20 cellular contexts compared by ENCODE assay signal in genomic region chr7:114255404-114255841, GRCh38.
DNase-seq lines count a peak whose midpoint lies in the region; ATAC-seq and TF ChIP-seq lines count a peak whose summit lies in the region.
"Had no signal": no experiment of that assay in that cellular context is flagged by ENCODE, and none has a peak within 500 bp of the region (broad histone marks: within the 10 kb centered on the region; RNA-seq: fewer than 3 reads in every experiment).

No MANE protein-coding gene starts in this region.

- H3F3A ChIP-seq in PC-9 (ENCODE audit: insufficient read depth, low read depth): no peaks in the 10 kb centered on the region

- peaks cover 4% of the 10 kb centered on the region for H3K9me3 Mint-ChIP-seq in activated naive CD8-positive, alpha-beta T cell treated with anti-CD3 and anti-CD28 coated beads, Interleukin-2, amount 50 U/mL, for 24 hours

- H3K9me3 ChIP-seq in PC-9 (ENCODE audit: insufficient read depth, low read depth) (no peaks in the 10 kb centered on the region), mucosa of descending colon (no peaks in the 10 kb centered on the region), aorta (ENCODE audit: control insufficient read depth, low read length) (no peaks in the 10 kb centered on the region)

- BruUV-seq in PC-9 (replicated peaks; lab: Mats Ljungman, UMichigan): no TSS peak

- TF ChIP-seq CTCF in GM12865 (IDR thresholded peaks at IDR 0.05; ENCODE audit: insufficient read depth, low read depth, low read length, missing control alignments): no peak
- no peak for TF ChIP-seq CTCF in PC-9 (conservative IDR thresholded peaks at IDR 0.05)
- TF ChIP-seq CTCF in mucosa of descending colon (IDR thresholded peaks at IDR 0.05): no peak

- POLR2A ChIA-PET in PC-9 (lab: Charles Lee; ENCODE audit: unreplicated experiment): no interaction called here

- no peak overlapping the region for H3K27ac Mint-ChIP-seq in activated naive CD8-positive, alpha-beta T cell treated with anti-CD3 and anti-CD28 coated beads, Interleukin-2, amount 50 U/mL, for 24 hours
- H3K27ac Mint-ChIP-seq: GM23338; T-helper 1 cell treated with Interleukin-12 subunit alpha and Interleukin-12 subunit beta and Interleukin-4 antibody, amounts not matched to agents 30 μg/mL and 1 μg/mL, for 36 hours had no signal

- no peaks in the 10 kb centered on the region for H3K36me3 ChIP-seq in PC-9 (ENCODE audit: low read depth)
- no peaks in the 10 kb centered on the region for H3K36me3 ChIP-seq in mucosa of descending colon (ENCODE audit: low read depth)
- H3K36me3 ChIP-seq in aorta (ENCODE audit: control insufficient read depth in 1 of 2, insufficient read depth in 2 of 2, low read length in 1 of 2): no peaks in the 10 kb centered on the region

- ATAC-seq in mucosa of descending colon: peak; percentile 97
- ATAC-seq in GM18907 (IDR thresholded peaks at IDR 0.05; ENCODE audit: unreplicated experiment): no peak
- no peak for ATAC-seq in aorta (ENCODE audit: low FRiP score)
- no peak for ATAC-seq in activated naive CD8-positive, alpha-beta T cell treated with anti-CD3 and anti-CD28 coated beads, Interleukin-2, amount 50 U/mL, for 24 hours
- ATAC-seq: GM12878, GM23338 had no signal

- intact Hi-C loops in PC-9 (cut with micrococcal nuclease; ENCODE audit: unreplicated experiment): no loop called here
- intact Hi-C loops in mucosa of descending colon (cut with DNase I, micrococcal nuclease): no loop called here
- intact Hi-C loops in aorta (cut with DNase I): no loop called here

- DNase-seq in GM12865 (ENCODE audit: low read depth) (peak; percentile 9), PC-9 (peak in 1 of 2 experiments; percentile 28), kidney tubule cell (ENCODE audit: low spot score) (peak; percentile 50), mucosa of descending colon (peak; percentile 73 to 84 (median 79)), aorta (no peak), NCI-H1436 treated with DMSO at 0.1 percent for 48 hours (lab: John Stamatoyannopoulos, UW) (no peak)
- DNase-seq in activated naive CD8-positive, alpha-beta T cell treated with anti-CD3 and anti-CD28 coated beads, Interleukin-2, amount 50 U/mL, for 24 hours: no peak
- DNase-seq: ACHN, DMS153, GF-D8, HCEC 1CT, MV-4-11, NCI-H2029, NCI-H526 had no signal

- no peaks in the 10 kb centered on the region for H3K4me1 Mint-ChIP-seq in activated naive CD8-positive, alpha-beta T cell treated with anti-CD3 and anti-CD28 coated beads, Interleukin-2, amount 50 U/mL, for 24 hours
- H3K4me1 Mint-ChIP-seq: GM23338 had no signal

- H3K9me2 ChIP-seq in PC-9 (ENCODE audit: insufficient read depth): no peaks in the 10 kb centered on the region; the same call in 1 of the 2 replicates

- H3K79me2 ChIP-seq in PC-9 (ENCODE audit: low read depth): no peaks in the 10 kb centered on the region

- H3K27me3 Mint-ChIP-seq in activated naive CD8-positive, alpha-beta T cell treated with anti-CD3 and anti-CD28 coated beads, Interleukin-2, amount 50 U/mL, for 24 hours: no peaks in the 10 kb centered on the region

- H3K4me2 ChIP-seq in PC-9: peak overlapping the region; percentile 46; the same call in 1 of the 2 replicates
- H3K4me2 ChIP-seq: GM23338 had no signal

- H3K36me3 Mint-ChIP-seq in activated naive CD8-positive, alpha-beta T cell treated with anti-CD3 and anti-CD28 coated beads, Interleukin-2, amount 50 U/mL, for 24 hours (ENCODE audit: low read depth): no peaks in the 10 kb centered on the region

- H3K27ac ChIP-seq in PC-9 (no peak overlapping the region), aorta (ENCODE audit: low read depth in 1 of 2, low read length in 2 of 2) (no peak overlapping the region)
- H3K27ac ChIP-seq: C4-2B, RWPE1 had no signal

- 0 out of 2 replicates have a peak overlapping the region, but pooled peaks have one; percentile 43 for H2AFZ ChIP-seq in PC-9
- H2AFZ ChIP-seq: GM23338 had no signal

- no peak overlapping the region for H3K4me3 Mint-ChIP-seq in activated naive CD8-positive, alpha-beta T cell treated with anti-CD3 and anti-CD28 coated beads, Interleukin-2, amount 50 U/mL, for 24 hours
- H3K4me3 Mint-ChIP-seq: GM23338; T-helper 1 cell treated with Interleukin-12 subunit alpha and Interleukin-12 subunit beta and Interleukin-4 antibody, amounts not matched to agents 30 μg/mL and 1 μg/mL, for 36 hours had no signal

- no peaks in the 10 kb centered on the region for H4K20me1 ChIP-seq in PC-9 (ENCODE audit: insufficient read depth)

- CTCF ChIA-PET in PC-9 (lab: Charles Lee): no interaction called here

- WGBS in aorta, 2 donors: 94 to 97% methylated on average over 14 of the region's 14 CpGs

- H3K4me1 ChIP-seq in PC-9 (replicated peaks; ENCODE audit: insufficient read depth) (no peaks in the 10 kb centered on the region), mucosa of descending colon (ENCODE audit: low read depth) (peaks cover 4% of the 10 kb centered on the region), aorta (ENCODE audit: control insufficient read depth in 1 of 2, insufficient read depth in 2 of 2, low read length in 2 of 2) (no peaks in the 10 kb centered on the region)

- no peaks in the 10 kb centered on the region for H3K27me3 ChIP-seq in PC-9 (ENCODE audit: insufficient read depth, low read depth)
- H3K27me3 ChIP-seq in aorta (ENCODE audit: control insufficient read depth in 1 of 2, insufficient read depth in 2 of 2, low read length in 1 of 2): no peaks in the 10 kb centered on the region

- H3K4me3 ChIP-seq in GM12865 (ENCODE audit: low read depth, low read length) (no peak overlapping the region), PC-9 (peak overlapping the region; percentile 33; the same call in 1 of the 2 replicates), mucosa of descending colon (no peak overlapping the region), aorta (ENCODE audit: low read length in 2 of 2) (no peak overlapping the region)
- H3K4me3 ChIP-seq: GM12878, GM23338 had no signal

Comparison
In these comparisons a context has a peak if more than half of its experiments do, and no peak if none do; other contexts are left out.
1. DNase-seq: peak in GM12865 (single experiment), kidney tubule cell (single experiment) and mucosa of descending colon (3 of 3); none in aorta (0 of 2), activated naive CD8-positive, alpha-beta T cell treated with anti-CD3 and anti-CD28 coated beads, Interleukin-2, amount 50 U/mL, for 24 hours (single experiment) and NCI-H1436 treated with DMSO at 0.1 percent for 48 hours (single experiment).